9 cellular contexts compared by ENCODE assay signal in the genomic region with DNA sequence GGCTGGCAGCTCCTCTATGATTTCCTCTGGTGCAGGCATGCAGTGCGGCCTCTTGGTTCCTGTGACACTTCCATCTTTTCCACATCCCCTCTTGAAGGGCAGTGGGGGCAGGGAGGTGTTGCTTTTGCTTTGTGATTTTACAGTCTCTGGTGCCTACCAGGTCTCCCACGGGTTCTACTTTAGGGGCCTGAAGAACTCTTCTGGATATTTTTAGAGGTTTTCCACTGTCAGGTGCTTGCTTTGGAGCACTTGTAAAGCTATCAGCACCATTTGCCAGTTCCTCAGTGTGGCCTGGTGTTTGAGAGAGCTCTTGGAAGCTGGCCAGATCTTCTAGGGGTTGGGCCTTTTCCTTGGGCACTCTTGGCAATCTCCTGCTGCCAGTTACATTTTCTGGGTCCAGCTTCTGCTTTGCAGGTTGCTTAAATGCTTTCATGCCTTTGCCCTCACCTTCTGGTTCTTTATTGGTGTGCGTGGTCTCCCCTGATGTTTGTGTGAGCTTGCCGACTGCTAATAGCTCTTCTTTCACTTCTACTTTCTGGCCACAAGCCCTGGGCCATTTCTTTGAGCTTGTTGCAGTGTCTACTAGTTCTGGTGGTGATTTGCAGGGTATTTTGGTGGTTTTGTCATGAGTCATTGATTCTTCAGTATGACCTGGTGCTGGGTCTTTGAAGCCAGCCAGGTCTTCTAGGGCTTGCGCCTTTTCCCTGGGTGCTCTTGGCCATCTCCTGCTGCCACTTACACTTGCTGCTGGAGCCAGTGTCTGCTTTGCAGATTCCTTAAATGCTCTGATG. TPM values are rescaled to one million over a fixed set of nuclear protein-coding genes. Genes with fewer than 3 reads are reported as not detected.
A peak's percentile ranks its signal among the peaks of the same experiment; 100 is the strongest.
DNase-seq lines count a peak whose midpoint lies in the region; ATAC-seq, FAIRE-seq and TF ChIP-seq lines count a peak whose summit lies in the region.
"Had no signal": no experiment of that assay in that cellular context is flagged by ENCODE, and none has a peak within 500 bp of the region (broad histone marks: within the 10 kb centered on the region; RNA-seq: fewer than 3 reads in every experiment).

No MANE protein-coding gene starts in this region.

- peaks cover 2% of the 10 kb centered on the region for H3K36me3 Mint-ChIP-seq in T-helper 17 cell (ENCODE audit: low read depth)

- DNase-seq in CD1c-positive myeloid dendritic cell (ENCODE audit: extremely low spot score) (peak; percentile 38), GM19240 (ENCODE audit: insufficient read length, low spot score) (peak; percentile 38), T-helper 17 cell (no peak), small intestine (peak; percentile 12), H54 (ENCODE audit: insufficient read length, low spot score) (no peak), NCI-H82 (lab: John Stamatoyannopoulos, UW) (no peak), iPS-NIHi11 (ENCODE audit: low spot score) (no peak)

- WGBS in small intestine, 3 donors, result 59 to 77% (median 59%) methylated on average over 5 of the region's 5 CpGs

- H3K4me3 Mint-ChIP-seq in T-helper 17 cell, result peak overlapping the region; percentile 19

- ATAC-seq in HG03135 (IDR thresholded peaks at IDR 0.05; ENCODE audit: unreplicated experiment) (peak; percentile 98), T-helper 17 cell (peak; percentile 30)

- no peaks in the 10 kb centered on the region for H3K36me3 ChIP-seq in small intestine (ENCODE audit: control insufficient read depth in 2 of 2, insufficient read depth in 2 of 2, low read length in 2 of 2)

- H3K9me3 ChIP-seq in T-helper 17 cell (ENCODE audit: control insufficient read depth, low read length, poor library complexity, severe bottlenecking), result no peaks in the 10 kb centered on the region
- H3K9me3 ChIP-seq in small intestine (ENCODE audit: control insufficient read depth, low read depth), result no peaks in the 10 kb centered on the region

- FAIRE-seq in small intestine (lab: Jason Lieb, UNC) (no peak), H54 (lab: Jason Lieb, UNC) (no peak)
- FAIRE-seq: keratinocyte had no signal

- no peak overlapping the region for H3K4me3 ChIP-seq in small intestine (ENCODE audit: low read depth in 1 of 2, low read length in 2 of 2)

- no peak overlapping the region for H3K27ac Mint-ChIP-seq in T-helper 17 cell

- peaks cover 5% of the 10 kb centered on the region for H3K4me1 Mint-ChIP-seq in T-helper 17 cell

- no peaks in the 10 kb centered on the region for H3K4me1 ChIP-seq in small intestine (ENCODE audit: control insufficient read depth in 2 of 2, insufficient read depth in 1 of 2, low read depth in 1 of 2, low read length in 1 of 2)

- no peaks in the 10 kb centered on the region for H3K27me3 ChIP-seq in small intestine (ENCODE audit: control insufficient read depth in 2 of 2, insufficient read depth in 2 of 2, low read length in 2 of 2)

- no peak for TF ChIP-seq POLR2A in H54 (IDR thresholded peaks at IDR 0.05; ENCODE audit: low read depth, low read length)

- peak overlapping the region in 1 of 2 donors; percentile 16 for H3K27ac ChIP-seq in small intestine (ENCODE audit: low read depth in 1 of 2, low read length in 1 of 2)

- no peaks in the 10 kb centered on the region for H3K27me3 Mint-ChIP-seq in T-helper 17 cell

RNA-seq across cellular contexts. Expression of a gene that starts 11.4 kb away (rescaled TPM):
- total RNA-seq in T-helper 17 cell, result 1 to 10 TPM; 6.3 to 6.6 TPM
- polyA plus RNA-seq in small intestine, result 1 to 10 TPM in 1 of 3 donors, under 1 TPM in 1, not detected in 1; 0.54 to 3.8 TPM

RNA-seq across cellular contexts. Expression of a gene that starts 16.9 kb away (rescaled TPM):
- total RNA-seq in T-helper 17 cell, result 1 to 10 TPM; 1.6 to 3.9 TPM
- 1 to 10 TPM in 2 of 3 donors, under 1 TPM in 1; 0.89 to 1.5 (median 1.1) TPM for polyA plus RNA-seq in small intestine

Comparison
In these comparisons a context has a peak if more than half of its experiments do, and no peak if none do; other contexts are left out.
1. DNase-seq: peak in CD1c-positive myeloid dendritic cell (single experiment), GM19240 (single experiment) and small intestine (single experiment); none in T-helper 17 cell (0 of 3), H54 (single experiment), NCI-H82 (single experiment) and iPS-NIHi11 (single experiment).